Comparison of ENCODE assay signal across 15 cellular contexts in genomic region chr22:40257979-40258378, GRCh38.
DNase-seq lines count a peak whose midpoint lies in the region; ATAC-seq and TF ChIP-seq lines count a peak whose summit lies in the region.
"Had no signal": no experiment of that assay in that cellular context is flagged by ENCODE, and none has a peak within 500 bp of the region (broad histone marks: within the 10 kb centered on the region; RNA-seq: fewer than 3 reads in every experiment).

No MANE protein-coding gene starts in this region.

- peaks cover 4% of the 10 kb centered on the region for H3K27me3 Mint-ChIP-seq in CD4-positive, CD25-positive, alpha-beta regulatory T cell
- H3K27me3 Mint-ChIP-seq in HFFc6 (ENCODE audit: insufficient read depth) = no peaks in the 10 kb centered on the region; the same call in 1 of the 2 replicates

- no peak for ATAC-seq in CD4-positive, CD25-positive, alpha-beta regulatory T cell (ENCODE audit: low read depth in 2 of 2)
- ATAC-seq in body of pancreas (no peak), left colon (peak; percentile 20), HG02610 (IDR thresholded peaks at IDR 0.05; ENCODE audit: unreplicated experiment) (no peak), GM21576 (IDR thresholded peaks at IDR 0.05; ENCODE audit: unreplicated experiment) (no peak)
- ATAC-seq: left lung had no signal

- peaks cover 30% of the 10 kb centered on the region for H3K4me1 ChIP-seq in CD4-positive, CD25-positive, alpha-beta regulatory T cell (ENCODE audit: control insufficient read depth, insufficient read depth, low read length, poor library complexity, severe bottlenecking)
- peaks cover 9% of the 10 kb centered on the region for H3K4me1 ChIP-seq in body of pancreas
- H3K4me1 ChIP-seq: SJCRH30 had no signal

- DNase-seq in CD4-positive, CD25-positive, alpha-beta regulatory T cell = no peak
- no peak for DNase-seq in HFFc6
- no peak for DNase-seq in body of pancreas
- DNase-seq in left colon = no peak
- DNase-seq in AG20443 (ENCODE audit: low spot score) = no peak
- DNase-seq in superior temporal gyrus (ENCODE audit: extremely low spot score) = no peak
- DNase-seq: H7; Karpas-422; left lung; pancreas; SJCRH30; stimulated activated CD4-positive, alpha-beta T cell treated with anti-CD3 and anti-CD28 coated beads, Interleukin-4, amount 100 ng/mL, for 1 hour had no signal

- no peaks in the 10 kb centered on the region for H3K9me3 ChIP-seq in CD4-positive, CD25-positive, alpha-beta regulatory T cell (ENCODE audit: control insufficient read depth in 2 of 2, low read length in 2 of 2)
- no peaks in the 10 kb centered on the region for H3K9me3 ChIP-seq in body of pancreas
- H3K9me3 ChIP-seq: left lung, pancreas, SJCRH30 had no signal

- TF ChIP-seq CTCF in HFFc6 (IDR thresholded peaks at IDR 0.05) = no peak
- no peak for TF ChIP-seq CTCF in body of pancreas (IDR thresholded peaks at IDR 0.05)

- H3K4me1 Mint-ChIP-seq in CD4-positive, CD25-positive, alpha-beta regulatory T cell = peaks cover 42 to 70% (median 59%) of the 10 kb centered on the region in 4 donors
- peaks cover 31% of the 10 kb centered on the region for H3K4me1 Mint-ChIP-seq in HFFc6 (ENCODE audit: low read depth)

- no peak for TF ChIP-seq POLR2A in body of pancreas (IDR thresholded peaks at IDR 0.05)

- H3K36me3 ChIP-seq in CD4-positive, CD25-positive, alpha-beta regulatory T cell (ENCODE audit: control insufficient read depth, insufficient read depth, low read length) = peaks cover 31% of the 10 kb centered on the region
- peaks cover 0 to 3% of the 10 kb centered on the region in 2 donors for H3K36me3 ChIP-seq in body of pancreas (replicated peaks in 1 of 2; ENCODE audit: insufficient read depth in 1 of 2, low read depth in 2 of 2)

- no peaks in the 10 kb centered on the region for H3K27me3 ChIP-seq in CD4-positive, CD25-positive, alpha-beta regulatory T cell (ENCODE audit: control insufficient read depth, insufficient read depth, low read length)
- no peaks in the 10 kb centered on the region for H3K27me3 ChIP-seq in body of pancreas
- H3K27me3 ChIP-seq: left lung, pancreas, SJCRH30 had no signal

- peak overlapping the region; percentile 49 for H3K27ac ChIP-seq in CD4-positive, CD25-positive, alpha-beta regulatory T cell (ENCODE audit: insufficient read depth, low read length, poor library complexity, severe bottlenecking)
- peak overlapping the region in 3 of 4 donors; percentile 15 to 70 (median 24) for H3K27ac ChIP-seq in body of pancreas
- H3K27ac ChIP-seq: C4-2B, SJCRH30 had no signal

- 89 to 100% methylated on average over 1 of the region's 1 CpG for whole genome bisulfite sequencing in body of pancreas, 2 donors

- H3K4me3 Mint-ChIP-seq in CD4-positive, CD25-positive, alpha-beta regulatory T cell = peak overlapping the region; percentile 2 to 40 (median 12)
- no peak overlapping the region for H3K4me3 Mint-ChIP-seq in HFFc6

- intact Hi-C loops in body of pancreas (cut with DNase I) (no loop called here), left colon (cut with DNase I, micrococcal nuclease) (no loop called here)

- H3K4me3 ChIP-seq in CD4-positive, CD25-positive, alpha-beta regulatory T cell (ENCODE audit: low read depth, low read length) = peak overlapping the region; percentile 67
- H3K4me3 ChIP-seq in body of pancreas = no peak overlapping the region
- H3K4me3 ChIP-seq: left lung, pancreas, SJCRH30 had no signal

- H3K27ac Mint-ChIP-seq in CD4-positive, CD25-positive, alpha-beta regulatory T cell = peak overlapping the region; percentile 53 to 81 (median 66)
- peak overlapping the region; percentile 25 for H3K27ac Mint-ChIP-seq in HFFc6

- H3K9me3 Mint-ChIP-seq in CD4-positive, CD25-positive, alpha-beta regulatory T cell = peaks cover 0 to 2% (median 0%) of the 10 kb centered on the region in 7 donors
- H3K9me3 Mint-ChIP-seq in HFFc6 = no peaks in the 10 kb centered on the region

- H3K36me3 Mint-ChIP-seq in CD4-positive, CD25-positive, alpha-beta regulatory T cell = peaks cover 33% of the 10 kb centered on the region
- peaks cover 29% of the 10 kb centered on the region for H3K36me3 Mint-ChIP-seq in HFFc6 (ENCODE audit: low read depth)
